ENCODE assay signal across 1 cellular context in the genomic region with DNA sequence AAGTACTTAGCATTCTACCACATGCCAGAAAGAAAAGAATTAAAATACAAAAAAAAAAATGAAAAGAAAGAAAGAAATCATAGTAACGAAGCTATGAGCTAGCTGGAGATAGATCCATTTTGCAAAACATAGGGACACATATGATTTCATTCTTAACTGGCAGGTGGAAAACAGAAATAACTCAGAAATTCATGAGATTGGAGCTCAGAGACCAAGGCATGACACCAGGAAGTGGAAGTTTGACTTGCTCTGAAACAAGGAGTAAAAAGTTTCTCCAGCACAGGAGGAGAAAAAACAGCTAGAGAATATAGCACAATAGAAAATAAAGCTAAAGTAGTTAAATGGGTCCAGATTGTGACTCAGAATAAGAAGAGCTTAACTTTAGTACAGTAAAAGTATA.
TF ChIP-seq lines count a peak whose summit lies in the region.

No MANE protein-coding gene starts in this region.

TF ChIP-seq in GM12878, 131 proteins besides CTCF, POLR2A, EP300 and RAD21:
- no peak for TF ChIP-seq YY1 (IDR thresholded peaks at IDR 0.05; ENCODE audit: low read depth, low read length)
- TF ChIP-seq CREM (IDR thresholded peaks at IDR 0.05; ENCODE audit: low read depth): no peak
- TF ChIP-seq NBN (IDR thresholded peaks at IDR 0.05): no peak
- no peak for TF ChIP-seq IKZF2 (IDR thresholded peaks at IDR 0.05)
- TF ChIP-seq SUZ12 (IDR thresholded peaks at IDR 0.05; ENCODE audit: unreplicated experiment): no peak
- TF ChIP-seq POLR2AphosphoS5 (IDR thresholded peaks at IDR 0.05; ENCODE audit: low read length): no peak
- TF ChIP-seq RAD51 (IDR thresholded peaks at IDR 0.05): no peak
- TF ChIP-seq, protein P1, sequence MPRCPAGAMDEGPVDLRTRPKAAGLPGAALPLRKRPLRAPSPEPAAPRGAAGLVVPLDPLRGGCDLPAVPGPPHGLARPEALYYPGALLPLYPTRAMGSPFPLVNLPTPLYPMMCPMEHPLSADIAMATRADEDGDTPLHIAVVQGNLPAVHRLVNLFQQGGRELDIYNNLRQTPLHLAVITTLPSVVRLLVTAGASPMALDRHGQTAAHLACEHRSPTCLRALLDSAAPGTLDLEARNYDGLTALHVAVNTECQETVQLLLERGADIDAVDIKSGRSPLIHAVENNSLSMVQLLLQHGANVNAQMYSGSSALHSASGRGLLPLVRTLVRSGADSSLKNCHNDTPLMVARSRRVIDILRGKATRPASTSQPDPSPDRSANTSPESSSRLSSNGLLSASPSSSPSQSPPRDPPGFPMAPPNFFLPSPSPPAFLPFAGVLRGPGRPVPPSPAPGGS (IDR thresholded peaks at IDR 0.05; ENCODE audit: borderline replicate concordance, insufficient read depth, low read depth, low read length, poor library complexity, severe bottlenecking): no peak
- TF ChIP-seq CREB1 (IDR thresholded peaks at IDR 0.05; ENCODE audit: low read depth): no peak
- TF ChIP-seq TAF1 (IDR thresholded peaks at IDR 0.05; ENCODE audit: borderline replicate concordance, low read depth, low read length): no peak
- no peak for TF ChIP-seq SUPT20H (IDR thresholded peaks at IDR 0.05; ENCODE audit: borderline replicate concordance, control insufficient read depth, low read depth, low read length)
- no peak for TF ChIP-seq ZNF687 (IDR thresholded peaks at IDR 0.05)
- TF ChIP-seq, protein P2, sequence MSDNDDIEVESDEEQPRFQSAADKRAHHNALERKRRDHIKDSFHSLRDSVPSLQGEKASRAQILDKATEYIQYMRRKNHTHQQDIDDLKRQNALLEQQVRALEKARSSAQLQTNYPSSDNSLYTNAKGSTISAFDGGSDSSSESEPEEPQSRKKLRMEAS (IDR thresholded peaks at IDR 0.05; ENCODE audit: low read depth, low read length): no peak
- no peak for TF ChIP-seq IRF3 (IDR thresholded peaks at IDR 0.05)
- no peak for TF ChIP-seq NR2C1 (IDR thresholded peaks at IDR 0.05)
